In genomic region chr1:29466258-29466657, GRCh38 we compare ENCODE assay signal across 27 cellular contexts.
"Had no signal": no experiment of that assay in that cellular context is flagged by ENCODE, and none has a peak within 500 bp of the region (broad histone marks: within the 10 kb centered on the region; RNA-seq: fewer than 3 reads in every experiment).

No MANE protein-coding gene starts in this region.

- H3K4me1 ChIP-seq: neural progenitor cell, parathyroid adenoma, psoas muscle, stomach, tibial artery, transverse colon, upper lobe of right lung, uterus had no signal

- H3K27ac ChIP-seq: neural progenitor cell, ovary, parathyroid adenoma, psoas muscle, right lobe of liver, skin epidermis, stomach, testis, tibial artery, transverse colon, upper lobe of right lung, uterus had no signal

- H3K27me3 ChIP-seq: neural progenitor cell, ovary, right lobe of liver, testis, transverse colon, upper lobe of right lung, uterus had no signal

- H3K27me3 Mint-ChIP-seq: progenitor cell of endocrine pancreas, type B pancreatic cell had no signal

- H3K9me3 Mint-ChIP-seq: type B pancreatic cell had no signal

- H3K4me3 ChIP-seq: neural progenitor cell, ovary, psoas muscle, right lobe of liver, skin epidermis, smooth muscle cell, stomach, testis, tibial artery, transverse colon, upper lobe of right lung, uterus had no signal

- H3K36me3 Mint-ChIP-seq: neural progenitor cell; stimulated activated effector memory CD8-positive, alpha-beta T cell treated with anti-CD3 and anti-CD28 coated beads, Interleukin-12 subunit alpha, Interleukin-12 subunit beta, amount 100 ng/mL, for 72 hours; stimulated activated naive B cell treated with anti-CD40 and anti-IgM and Interleukin-4, amounts not matched to agents 10 μg/mL and 1 μg/mL and 100 μg/mL, for 72 hours; type B pancreatic cell had no signal

- DNase-seq: naive thymus-derived CD4-positive, alpha-beta T cell; occipital lobe; ovary; psoas muscle; right cardiac atrium; stimulated activated CD4-positive, alpha-beta T cell treated with anti-CD3 and anti-CD28 coated beads, Interleukin-15, amount 100 ng/mL, for 24 hours; stimulated activated CD4-positive, alpha-beta T cell treated with anti-CD3 and anti-CD28 coated beads, Interleukin-2, amount 100 ng/mL, for 24 hours; stimulated activated CD4-positive, alpha-beta T cell treated with anti-CD3 and anti-CD28 coated beads, Interleukin-2, amount 100 ng/mL, for 48 hours; stimulated activated CD4-positive, alpha-beta T cell treated with anti-CD3 and anti-CD28 coated beads, Interleukin-4, amount 100 ng/mL, for 24 hours; stimulated activated naive B cell treated with anti-CD40 and anti-IgM and Interleukin-4, amounts not matched to agents 10 μg/mL and 1 μg/mL and 100 μg/mL, for 72 hours; stimulated activated naive CD4-positive, alpha-beta T cell treated with Interleukin-2 at 50 U/mL for 16 hours; stomach; testis; tibial artery; transverse colon; upper lobe of right lung; uterus had no signal

- H3K27ac Mint-ChIP-seq: naive thymus-derived CD4-positive, alpha-beta T cell; nephron; neural progenitor cell; progenitor cell of endocrine pancreas; stimulated activated effector memory CD8-positive, alpha-beta T cell treated with anti-CD3 and anti-CD28 coated beads, Interleukin-12 subunit alpha, Interleukin-12 subunit beta, amount 100 ng/mL, for 72 hours; stimulated activated naive B cell treated with anti-CD40 and anti-IgM and Interleukin-4, amounts not matched to agents 10 μg/mL and 1 μg/mL and 100 μg/mL, for 72 hours; stimulated activated naive CD8-positive, alpha-beta T cell treated with anti-CD3 and anti-CD28 coated beads, Interleukin-15, Interleukin-2, amounts not matched to agents 100 ng/mL and 50 ng/mL, for 24 hours; type B pancreatic cell had no signal

- H3K4me1 Mint-ChIP-seq: stimulated activated effector memory CD8-positive, alpha-beta T cell treated with anti-CD3 and anti-CD28 coated beads, Interleukin-12 subunit alpha, Interleukin-12 subunit beta, amount 100 ng/mL, for 72 hours; stimulated activated naive B cell treated with anti-CD40 and anti-IgM and Interleukin-4, amounts not matched to agents 10 μg/mL and 1 μg/mL and 100 μg/mL, for 72 hours had no signal

- H3K9me3 ChIP-seq: ovary, right lobe of liver, testis, upper lobe of right lung had no signal

- ATAC-seq: naive thymus-derived CD4-positive, alpha-beta T cell; psoas muscle; right cardiac atrium; right lobe of liver; stimulated activated effector memory CD8-positive, alpha-beta T cell treated with anti-CD3 and anti-CD28 coated beads, Interleukin-12 subunit alpha, Interleukin-12 subunit beta, amount 100 ng/mL, for 72 hours; stimulated activated naive B cell treated with anti-CD40 and anti-IgM and Interleukin-4, amounts not matched to agents 10 μg/mL and 1 μg/mL and 100 μg/mL, for 72 hours; upper lobe of right lung had no signal

- H3K36me3 ChIP-seq: neural progenitor cell, ovary, right lobe of liver, stomach, tibial artery, transverse colon, upper lobe of right lung, uterus had no signal

- H3K4me3 Mint-ChIP-seq: naive thymus-derived CD4-positive, alpha-beta T cell; nephron; neural progenitor cell; stimulated activated effector memory CD8-positive, alpha-beta T cell treated with anti-CD3 and anti-CD28 coated beads, Interleukin-12 subunit alpha, Interleukin-12 subunit beta, amount 100 ng/mL, for 72 hours; stimulated activated naive B cell treated with anti-CD40 and anti-IgM and Interleukin-4, amounts not matched to agents 10 μg/mL and 1 μg/mL and 100 μg/mL, for 72 hours; stimulated activated naive CD8-positive, alpha-beta T cell treated with anti-CD3 and anti-CD28 coated beads, Interleukin-15, Interleukin-2, amounts not matched to agents 100 ng/mL and 50 ng/mL, for 24 hours; type B pancreatic cell had no signal
